Comparison of ENCODE assay signal across 12 cellular contexts in genomic region chr21:28136687-28137086, GRCh38.
"Had no signal": no experiment of that assay in that cellular context is flagged by ENCODE, and none has a peak within 500 bp of the region (broad histone marks: within the 10 kb centered on the region; RNA-seq: fewer than 3 reads in every experiment).

No MANE protein-coding gene starts in this region.

- H2AFZ ChIP-seq: parathyroid adenoma had no signal

- H3K27me3 ChIP-seq: adrenal gland, thyroid gland had no signal

- ATAC-seq: activated CD4-positive, CD25-positive, alpha-beta regulatory T cell treated with anti-CD3 and anti-CD28 coated beads, Interleukin-2, amount 50 U/mL, for 24 hours; left ventricle myocardium superior had no signal

- H3K4me1 ChIP-seq: adrenal gland, parathyroid adenoma, thyroid gland had no signal

- H3K27ac ChIP-seq: adrenal gland, parathyroid adenoma, thyroid gland had no signal

- H3K4me3 Mint-ChIP-seq: T-helper 1 cell treated with Interleukin-12 subunit alpha and Interleukin-12 subunit beta and Interleukin-4 antibody, amounts not matched to agents 30 μg/mL and 1 μg/mL, for 36 hours had no signal

- H3K27ac Mint-ChIP-seq: T-helper 1 cell treated with Interleukin-12 subunit alpha and Interleukin-12 subunit beta and Interleukin-4 antibody, amounts not matched to agents 30 μg/mL and 1 μg/mL, for 36 hours had no signal

- H3K79me2 ChIP-seq: parathyroid adenoma had no signal

- H3K9me3 ChIP-seq: adrenal gland, thyroid gland had no signal

- DNase-seq: activated naive CD4-positive, alpha-beta T cell treated with anti-CD3 and anti-CD28 coated beads, Interleukin-2, amount 50 U/mL, for 16 hours; activated T-cell treated with anti-CD3 and anti-CD28 coated beads, Interleukin-2, amount 50 U/mL, for 1 hour; adrenal gland; effector CD4-positive, alpha-beta T cell; kidney; left ventricle myocardium superior; midbrain; retina; thyroid gland had no signal

- H3K4me3 ChIP-seq: adrenal gland, thyroid gland had no signal

- H3K36me3 ChIP-seq: adrenal gland, thyroid gland had no signal
